ENCODE assay signal across 12 cellular contexts in genomic region chr15:48865387-48866079, GRCh38. TPM values are rescaled to one million over a fixed set of nuclear protein-coding genes. Genes with fewer than 3 reads are reported as not detected.
DNase-seq lines count a peak whose midpoint lies in the region; FAIRE-seq and TF ChIP-seq lines count a peak whose summit lies in the region.
"Had no signal": no experiment of that assay in that cellular context is flagged by ENCODE, and none has a peak within 500 bp of the region (broad histone marks: within the 10 kb centered on the region; RNA-seq: fewer than 3 reads in every experiment).

No MANE protein-coding gene starts in this region.

- TF ChIP-seq CTCF in H1 (IDR thresholded peaks at IDR 0.05; ENCODE audit: control extremely low read depth in 1 of 3, insufficient read depth in 1 of 3, low read depth in 1 of 3, low read length in 3 of 3) (no peak), BE2C (IDR thresholded peaks at IDR 0.05; ENCODE audit: low read depth, low read length) (no peak), ovary (IDR thresholded peaks at IDR 0.05) (no peak)

- FAIRE-seq in H1 (lab: Jason Lieb, UNC) (no peak), H54 (lab: Jason Lieb, UNC) (no peak)

- POLR2A ChIA-PET in H1 (lab: Charles Lee; ENCODE audit: partially characterized antibody): interaction anchor here (1.5 kb wide), 1 partner anchor 88 kb away, joined by 3 read pairs; no protein-coding TSS in a partner anchor

- H4K91ac ChIP-seq in H1 (replicated peaks; ENCODE audit: insufficient read length, low read length) (no peak overlapping the region), neuronal stem cell (ENCODE audit: low read depth, low read length, poor library complexity) (no peak overlapping the region)

- H3K9me3 ChIP-seq in H1 (ENCODE audit: insufficient read depth in 2 of 2, low read depth in 1 of 2, low read length in 1 of 2) (no peaks in the 10 kb centered on the region), neuronal stem cell (replicated peaks in 1 of 2; ENCODE audit: control insufficient read depth in 2 of 2, insufficient read depth in 1 of 2, low read depth in 1 of 2, low read length in 2 of 2) (no peaks in the 10 kb centered on the region), BE2C (no peaks in the 10 kb centered on the region), ovary (no peaks in the 10 kb centered on the region)

- H2AFZ ChIP-seq in H1 (ENCODE audit: low read length): peak overlapping the region; percentile 19; the same call in 1 of the 2 replicates
- peak overlapping the region; percentile 41 for H2AFZ ChIP-seq in neuronal stem cell (ENCODE audit: low read length)

- CTCF ChIA-PET in H1 (lab: Charles Lee; ENCODE audit: partially characterized antibody): interaction anchor here (0.6 to 2.8 kb wide), 5 partner anchors 20 to 116 kb away, joined by 3 to 17 read pairs (median 4); partner anchors contain the start of gene SHC4

- H3K4me1 ChIP-seq in H1 (replicated peaks in 1 of 4; ENCODE audit: control insufficient read depth in 3 of 4, insufficient read depth in 4 of 4, low read length in 3 of 4) (peaks cover 0 to 3% (median 0%) of the 10 kb centered on the region in 4 experiments; a peak in 1 of 7 replicates), neuronal stem cell (ENCODE audit: control insufficient read depth in 2 of 2, insufficient read depth in 1 of 2, low read depth in 1 of 2, low read length in 2 of 2) (peaks cover 7 to 9% of the 10 kb centered on the region in 2 donors), BE2C (no peaks in the 10 kb centered on the region), ovary (ENCODE audit: insufficient read depth) (no peaks in the 10 kb centered on the region)

- no peak overlapping the region for H2BK20ac ChIP-seq in H1 (ENCODE audit: low read length)

- H3K79me2 ChIP-seq in H1 (ENCODE audit: control insufficient read depth in 1 of 2, insufficient read depth in 2 of 2, low read length in 2 of 2): no peaks in the 10 kb centered on the region

- H3K14ac ChIP-seq in H1 (ENCODE audit: insufficient read length) (no peak overlapping the region), neuronal stem cell (ENCODE audit: low read length) (no peak overlapping the region)

- no peaks in the 10 kb centered on the region for H3K36me3 ChIP-seq in H1 (ENCODE audit: control insufficient read depth in 2 of 4, insufficient read depth in 4 of 4, low read length in 3 of 4)
- H3K36me3 ChIP-seq in neuronal stem cell (replicated peaks in 1 of 2; ENCODE audit: control insufficient read depth in 2 of 2, insufficient read depth in 2 of 2, low read length in 2 of 2): no peaks in the 10 kb centered on the region
- no peaks in the 10 kb centered on the region for H3K36me3 ChIP-seq in BE2C
- H3K36me3 ChIP-seq in ovary: no peaks in the 10 kb centered on the region

- H3K27me3 ChIP-seq in H1 (replicated peaks in 1 of 4; ENCODE audit: control insufficient read depth in 3 of 4, extremely low read depth in 1 of 4, insufficient read depth in 3 of 4, low read length in 3 of 4) (no peaks in the 10 kb centered on the region), neuronal stem cell (ENCODE audit: control insufficient read depth in 3 of 3, insufficient read depth in 3 of 3, low read depth in 1 of 3, low read length in 3 of 3) (no peaks in the 10 kb centered on the region), BE2C (no peaks in the 10 kb centered on the region), ovary (no peaks in the 10 kb centered on the region)

- H3K23me2 ChIP-seq in H1 (ENCODE audit: low read depth, low read length): no peaks in the 10 kb centered on the region

- H4K20me1 ChIP-seq in H1 (replicated peaks in 1 of 2; ENCODE audit: control insufficient read depth in 1 of 2, insufficient read depth in 2 of 2, low read length in 2 of 2): no peaks in the 10 kb centered on the region

- WGBS in H1 (ENCODE audit: extremely low coverage in 1 of 2, insufficient coverage in 1 of 2, insufficient read length in 1 of 2, insufficient replicate concordance in 2 of 2, low coverage in 1 of 2, low lambda C conversion rate in 2 of 2, missing lambda C conversion rate in 1 of 2), 2 experiments: 78% methylated on average over 3 of the region's 3 CpGs; no CpG with 5 or more reads in 1 of the 2 experiments
- no CpG with 5 or more reads among the region's 3 CpGs for WGBS in neuronal stem cell (ENCODE audit: extremely low coverage in 2 of 2, insufficient read length in 2 of 2, insufficient replicate concordance in 1 of 2), 2 donors
- 61 to 73% (median 65%) methylated on average over 3 of the region's 3 CpGs for WGBS in ovary, 3 donors

- no peak for TF ChIP-seq POLR2A in H1 (IDR thresholded peaks at IDR 0.05; ENCODE audit: control extremely low read depth in 1 of 2, low read depth in 2 of 2, low read length in 2 of 2)
- no peak for TF ChIP-seq POLR2A in H54 (IDR thresholded peaks at IDR 0.05; ENCODE audit: low read depth, low read length)
- no peak for TF ChIP-seq POLR2A in ovary (IDR thresholded peaks at IDR 0.05)

- no peak overlapping the region for H2BK5ac ChIP-seq in H1 (ENCODE audit: low read depth, low read length)
- no peak overlapping the region for H2BK5ac ChIP-seq in neuronal stem cell (ENCODE audit: low read length)

- H2BK15ac ChIP-seq in H1 (ENCODE audit: low read length): no peak overlapping the region
- no peak overlapping the region for H2BK15ac ChIP-seq in neuronal stem cell (ENCODE audit: low read length)

- H2BK120ac ChIP-seq in H1 (replicated peaks; ENCODE audit: low read depth, low read length) (no peak overlapping the region), neuronal stem cell (ENCODE audit: low read depth, low read length) (no peak overlapping the region)

- H4K8ac ChIP-seq in H1 (ENCODE audit: extremely low read depth, insufficient read depth, low read length) (no peak overlapping the region), neuronal stem cell (ENCODE audit: low read depth, low read length) (no peak overlapping the region)

- no peak overlapping the region for H4K5ac ChIP-seq in H1 (ENCODE audit: insufficient read length, low read depth, low read length)

- H3K23ac ChIP-seq in H1 (ENCODE audit: insufficient read length): no peak overlapping the region
- no peak overlapping the region for H3K23ac ChIP-seq in neuronal stem cell (ENCODE audit: low read depth, low read length, poor library complexity)

- H3K27ac ChIP-seq in H1 (ENCODE audit: low read depth, low read length): no peak overlapping the region
- H3K27ac ChIP-seq in neuronal stem cell (replicated peaks; ENCODE audit: low read length): no peak overlapping the region
- H3K27ac ChIP-seq in ovary: no peak overlapping the region

- no peak overlapping the region for H3K4me2 ChIP-seq in H1 (ENCODE audit: insufficient read depth in 1 of 2, low read depth in 2 of 2, low read length in 2 of 2)
- no peak overlapping the region for H3K4me2 ChIP-seq in neuronal stem cell (ENCODE audit: insufficient read depth, low read length, poor library complexity, severe bottlenecking)

- DNase-seq in GM03348 (ENCODE audit: low spot score) (peak; percentile 15), NCI-H226 (peak; percentile 42), H1 (ENCODE audit: low read depth in 1 of 2, low spot score in 2 of 2) (no peak), neuronal stem cell (ENCODE audit: low spot score) (no peak), BE2C (no peak), H54 (ENCODE audit: insufficient read length, low spot score) (no peak), HT-29 (ENCODE audit: low spot score) (no peak), ovary (no peak)
- DNase-seq: COR-L47, left colon, NCI-H774, retina had no signal

- H3K4ac ChIP-seq in H1 (replicated peaks; ENCODE audit: insufficient read length, low read depth, low read length) (no peak overlapping the region), neuronal stem cell (ENCODE audit: low read length) (no peak overlapping the region)

- H3K79me1 ChIP-seq in H1 (ENCODE audit: low read depth, low read length): no peaks in the 10 kb centered on the region
- H3K79me1 ChIP-seq in neuronal stem cell (ENCODE audit: low read depth, low read length): no peaks in the 10 kb centered on the region

- intact Hi-C loops in ovary (cut with DNase I): loop anchor here in 2 of 4 donors (10.0 kb wide), 2 partner anchors 269 to 1279 kb away; no protein-coding TSS in a partner anchor

- no peak overlapping the region for H2BK12ac ChIP-seq in H1 (ENCODE audit: low read depth, low read length)
- H2BK12ac ChIP-seq in neuronal stem cell (ENCODE audit: low read length): no peak overlapping the region

- H3K56ac ChIP-seq in H1 (replicated peaks; ENCODE audit: insufficient read length, low read depth, low read length): no peak overlapping the region

- H3K4me3 ChIP-seq in H1 (ENCODE audit: extremely low read depth in 1 of 4, insufficient read depth in 2 of 4, low read depth in 3 of 4, low read length in 4 of 4) (no peak overlapping the region), neuronal stem cell (ENCODE audit: low read length in 2 of 2) (no peak overlapping the region), BE2C (ENCODE audit: low read depth, low read length) (no peak overlapping the region), ovary (no peak overlapping the region)

- H2AK5ac ChIP-seq in H1 (ENCODE audit: low read depth, low read length) (no peak overlapping the region), neuronal stem cell (ENCODE audit: low read depth, low read length) (no peak overlapping the region)

- TF ChIP-seq EP300 in H1 (IDR thresholded peaks at IDR 0.05; ENCODE audit: borderline replicate concordance in 1 of 2, low read depth in 2 of 2, low read length in 2 of 2) (no peak), ovary (IDR thresholded peaks at IDR 0.05) (no peak)

- no peak overlapping the region for H3K18ac ChIP-seq in H1 (ENCODE audit: extremely low read depth, low read length)
- no peak overlapping the region for H3K18ac ChIP-seq in neuronal stem cell (ENCODE audit: low read length)

- no peak for TF ChIP-seq RAD21 in H1 (IDR thresholded peaks at IDR 0.05 in 1 of 2, conservative IDR thresholded peaks at IDR 0.05 in 1 of 2; ENCODE audit: low read depth in 2 of 2, low read length in 2 of 2)

- no peak overlapping the region; a peak in 1 of 7 replicates for H3K9ac ChIP-seq in H1 (replicated peaks in 1 of 4; ENCODE audit: extremely low read depth in 1 of 4, low read depth in 3 of 4, low read length in 3 of 4)
- H3K9ac ChIP-seq in neuronal stem cell (ENCODE audit: low read depth, low read length, poor library complexity): no peak overlapping the region

RNA-seq across cellular contexts. Expression of gene EID1, which starts 12.4 kb away (rescaled TPM):
- total RNA-seq in H1 (2021; fragmentation: NEBNext Ultra II Directional; extraction: Animal tissue kit (Norgen Biotek cat#: 25700)): 110 and 135 TPM in 2 replicates
- polyA plus RNA-seq in H1 (2011; rRNA removed) (89.0 and 101 TPM in 2 replicates), ovary (100 to 1,000 TPM; 206 to 229 TPM)
- polyA plus RNA-seq in H1 (2011; cell fraction: cytosol; rRNA removed): 203 TPM
- polyA plus RNA-seq in H1 (2011; cell fraction: nucleus; rRNA removed): 66.3 TPM
- polyA plus RNA-seq in H1 (2012, experiment 1 of 2): 111 to 130 TPM (median 118 TPM) in 4 replicates
- polyA plus RNA-seq in H1 (2012, experiment 2 of 2): 16.5 TPM
- 138 TPM for polyA plus RNA-seq in H1 (2013, experiment 1 of 2)
- polyA plus RNA-seq in H1 (2013, experiment 2 of 2): 114 TPM
- polyA minus RNA-seq in H1 (2011; rRNA and poly(A)+ RNA removed): 21.0 and 24.0 TPM in 2 replicates
- polyA minus RNA-seq in H1 (2011; cell fraction: cytosol; rRNA and poly(A)+ RNA removed): 51.6 TPM
- 38.6 TPM for polyA minus RNA-seq in H1 (2011; cell fraction: nucleus; rRNA and poly(A)+ RNA removed)
- 245 TPM for polyA plus RNA-seq in neuronal stem cell (2013, experiment 1 of 2)
- 255 TPM for polyA plus RNA-seq in neuronal stem cell (2013, experiment 2 of 2)
- polyA plus RNA-seq in BE2C (2012; ENCODE audit: insufficient read depth, insufficient read length, low read depth): 466 TPM
- total RNA-seq in HT-29 (2014; rRNA removed; shearing (Covaris generic)): 74.0 and 76.7 TPM in 2 replicates
- 100 to 1,000 TPM; 151 to 256 (median 219) TPM for total RNA-seq in ovary

RNA-seq across cellular contexts. Expression of gene CEP152, which starts 54.7 kb away (rescaled TPM):
- 16.1 and 16.2 TPM in 2 replicates for total RNA-seq in H1 (2021; fragmentation: NEBNext Ultra II Directional; extraction: Animal tissue kit (Norgen Biotek cat#: 25700))
- polyA plus RNA-seq in H1 (2011; rRNA removed) (1.4 and 1.8 TPM in 2 replicates), ovary (1 to 10 TPM; 1.4 to 1.8 TPM)
- polyA plus RNA-seq in H1 (2011; cell fraction: cytosol; rRNA removed): 3.0 TPM
- 8.9 TPM for polyA plus RNA-seq in H1 (2011; cell fraction: nucleus; rRNA removed)
- polyA plus RNA-seq in H1 (2012, experiment 1 of 2): 5.5 to 24.2 TPM (median 9.7 TPM) in 4 replicates
- 0.39 TPM for polyA plus RNA-seq in H1 (2012, experiment 2 of 2)
- polyA plus RNA-seq in H1 (2013, experiment 1 of 2): 7.8 TPM
- polyA plus RNA-seq in H1 (2013, experiment 2 of 2): 7.3 TPM
- 8.4 and 9.5 TPM in 2 replicates for polyA minus RNA-seq in H1 (2011; rRNA and poly(A)+ RNA removed)
- 4.8 TPM for polyA minus RNA-seq in H1 (2011; cell fraction: cytosol; rRNA and poly(A)+ RNA removed)
- 40.3 TPM for polyA minus RNA-seq in H1 (2011; cell fraction: nucleus; rRNA and poly(A)+ RNA removed)
- polyA plus RNA-seq in neuronal stem cell (2013, experiment 1 of 2): 11.2 TPM
- polyA plus RNA-seq in neuronal stem cell (2013, experiment 2 of 2): 11.9 TPM
- 7.4 TPM for polyA plus RNA-seq in BE2C (2012; ENCODE audit: insufficient read depth, insufficient read length, low read depth)
- 11.1 and 15.2 TPM in 2 replicates for total RNA-seq in HT-29 (2014; rRNA removed; shearing (Covaris generic))
- total RNA-seq in ovary: 1 to 10 TPM; 1.7 to 3.7 (median 2.5) TPM

Comparison
In these comparisons a context has a peak if more than half of its experiments do, and no peak if none do; other contexts are left out.
1. DNase-seq: peak in GM03348 (single experiment) and NCI-H226 (single experiment); none in H1 (0 of 2), neuronal stem cell (single experiment), BE2C (single experiment), H54 (single experiment), HT-29 (single experiment) and ovary (0 of 5).